ENCODE assay signal across 9 cellular contexts in genomic region chr9:73183917-73184861, GRCh38. TPM values are rescaled to one million over a fixed set of nuclear protein-coding genes. Genes with fewer than 3 reads are reported as not detected.
DNase-seq lines count a peak whose midpoint lies in the region; ATAC-seq, FAIRE-seq and TF ChIP-seq lines count a peak whose summit lies in the region.
"Had no signal": no experiment of that assay in that cellular context is flagged by ENCODE, and none has a peak within 500 bp of the region (broad histone marks: within the 10 kb centered on the region; RNA-seq: fewer than 3 reads in every experiment).

No MANE protein-coding gene starts in this region.

- H3K9me3 ChIP-seq in OCI-LY1 (ENCODE audit: low read length) = no peaks in the 10 kb centered on the region
- H3K9me3 ChIP-seq in esophagus muscularis mucosa = peaks cover 0 to 6% (median 0%) of the 10 kb centered on the region in 4 donors
- no peaks in the 10 kb centered on the region for H3K9me3 ChIP-seq in psoas muscle

- H4K20me1 ChIP-seq in OCI-LY1 (ENCODE audit: insufficient read depth, low read length) = no peaks in the 10 kb centered on the region

- TF ChIP-seq CTCF in D721Med (IDR thresholded peaks at IDR 0.05; ENCODE audit: insufficient read depth, missing control alignments) (peak; percentile 53), OCI-LY1 (IDR thresholded peaks at IDR 0.05; ENCODE audit: low read length) (peak; percentile 36), esophagus muscularis mucosa (IDR thresholded peaks at IDR 0.05) (peak; percentile 52 to 67 (median 56)), psoas muscle (IDR thresholded peaks at IDR 0.05) (peak; percentile 78)

- 59% methylated on average over 3 of the region's 3 CpGs for WGBS in esophagus muscularis mucosa
- WGBS in psoas muscle, 3 donors = 47 to 52% (median 50%) methylated on average over 3 of the region's 3 CpGs

- no peaks in the 10 kb centered on the region for H3K36me3 ChIP-seq in OCI-LY1 (ENCODE audit: insufficient read depth, low read length)
- H3K36me3 ChIP-seq in esophagus muscularis mucosa = no peaks in the 10 kb centered on the region
- no peaks in the 10 kb centered on the region for H3K36me3 ChIP-seq in psoas muscle (ENCODE audit: insufficient read depth in 1 of 2, low read depth in 1 of 2)

- intact Hi-C loops in esophagus muscularis mucosa (cut with DNase I) (loop anchor here (2.0 kb wide), 1 partner anchor 77 kb away; no protein-coding TSS in a partner anchor), psoas muscle (cut with DNase I) (loop anchor here (1.0 to 10.0 kb wide), 4 partner anchors 77 to 339 kb away; no protein-coding TSS in a partner anchor)

- no peak overlapping the region for H3K4me2 ChIP-seq in OCI-LY1 (ENCODE audit: low read length)

- H3K9ac ChIP-seq in OCI-LY1 (ENCODE audit: low read length) = no peak overlapping the region

- no peaks in the 10 kb centered on the region for H3K79me2 ChIP-seq in OCI-LY1 (ENCODE audit: insufficient read depth, low read length)

- no peaks in the 10 kb centered on the region for H3K4me1 ChIP-seq in OCI-LY1 (ENCODE audit: insufficient read depth, low read length, severe bottlenecking)
- H3K4me1 ChIP-seq in esophagus muscularis mucosa = peaks cover 0 to 17% (median 10%) of the 10 kb centered on the region in 4 donors
- H3K4me1 ChIP-seq in psoas muscle = no peaks in the 10 kb centered on the region

- no peaks in the 10 kb centered on the region for H3K9me2 ChIP-seq in OCI-LY1 (ENCODE audit: low read depth, low read length)

- H2AFZ ChIP-seq in OCI-LY1 (ENCODE audit: low read length) = no peak overlapping the region

- no peak for FAIRE-seq in D721Med (lab: Jason Lieb, UNC)

- H3F3A ChIP-seq in OCI-LY1 (ENCODE audit: insufficient read depth, low read length) = no peaks in the 10 kb centered on the region

- H3K27ac ChIP-seq in OCI-LY1 (ENCODE audit: low read depth, low read length, poor library complexity, severe bottlenecking) (no peak overlapping the region), esophagus muscularis mucosa (replicated peaks in 1 of 4) (no peak overlapping the region), psoas muscle (no peak overlapping the region)
- H3K27ac ChIP-seq: epithelial cell of prostate had no signal

- H3K27me3 ChIP-seq in OCI-LY1 (ENCODE audit: insufficient read depth, low read length) (no peaks in the 10 kb centered on the region), esophagus muscularis mucosa (no peaks in the 10 kb centered on the region), psoas muscle (ENCODE audit: insufficient read depth in 3 of 3, low read length in 2 of 3) (no peaks in the 10 kb centered on the region)

- no peak for TF ChIP-seq POLR2A in esophagus muscularis mucosa (IDR thresholded peaks at IDR 0.05; ENCODE audit: low read depth)

- ATAC-seq in HG03159 (IDR thresholded peaks at IDR 0.05; ENCODE audit: unreplicated experiment) = peak; percentile 50
- ATAC-seq in psoas muscle = no peak
- no peak for ATAC-seq in HG02571 (IDR thresholded peaks at IDR 0.05; ENCODE audit: unreplicated experiment)
- no peak for ATAC-seq in GM21528 (IDR thresholded peaks at IDR 0.05; ENCODE audit: low FRiP score, unreplicated experiment)

- no peak for DNase-seq in D721Med (ENCODE audit: insufficient read length, low spot score)
- no peak for DNase-seq in esophagus muscularis mucosa (ENCODE audit: extremely low spot score)
- DNase-seq in psoas muscle = no peak
- DNase-seq in 8988T = no peak

- no peak for TF ChIP-seq EP300 in esophagus muscularis mucosa (IDR thresholded peaks at IDR 0.05)

- H3K4me3 ChIP-seq in OCI-LY1 (ENCODE audit: low read depth, low read length, poor library complexity, severe bottlenecking) (no peak overlapping the region), esophagus muscularis mucosa (no peak overlapping the region), psoas muscle (no peak overlapping the region)

RNA-seq across cellular contexts. Expression of gene ANXA1, which starts 32.5 kb away (rescaled TPM):
- 100 to 1,000 TPM; 226 to 262 (median 231) TPM for total RNA-seq in esophagus muscularis mucosa
- 10 to 100 TPM; 20.7 to 29.5 (median 25.6) TPM for total RNA-seq in psoas muscle
- polyA plus RNA-seq in psoas muscle = 10 to 100 TPM; 23.9 to 60.8 (median 33.8) TPM

Comparison
In these comparisons a context has a peak if more than half of its experiments do, and no peak if none do; other contexts are left out.
1. RNA of gene ANXA1, which starts 32.5 kb away (total RNA-seq): 226 to 262 TPM in esophagus muscularis mucosa; 20.7 to 29.5 TPM in psoas muscle; every median in the first group is over 4 times any median in the second.
2. Peak in every context shown above with its lines, with median percentiles within 50 percentile points of each other: CTCF ChIP-seq.